ENCODE assay signal across 22 cellular contexts in the genomic region with DNA sequence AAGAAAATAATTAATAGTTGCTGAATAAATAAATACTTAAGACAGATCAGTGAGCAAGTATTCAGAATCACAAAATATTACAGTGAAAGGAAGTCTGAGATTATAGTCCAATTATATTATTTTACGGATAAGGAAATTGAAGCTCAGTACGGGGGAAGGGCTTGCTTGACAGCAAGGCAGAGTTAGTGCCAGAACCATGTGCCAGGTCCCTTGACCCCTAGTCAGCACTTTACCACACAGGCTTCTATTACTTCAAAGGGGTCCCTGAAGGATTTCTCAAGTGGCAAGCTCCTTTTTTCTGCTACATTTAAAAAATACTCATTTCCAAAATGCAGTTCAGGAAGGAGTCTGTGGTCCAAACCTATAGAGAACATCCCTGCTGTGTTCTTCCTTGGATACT.
"Had no signal": no experiment of that assay in that cellular context is flagged by ENCODE, and none has a peak within 500 bp of the region (broad histone marks: within the 10 kb centered on the region; RNA-seq: fewer than 3 reads in every experiment).

No MANE protein-coding gene starts in this region.

- H3K27me3 ChIP-seq: esophagus squamous epithelium, right atrium auricular region, suprapubic skin, transverse colon, upper lobe of right lung, uterus had no signal

- H3K9me3 ChIP-seq: esophagus squamous epithelium, prostate gland, right atrium auricular region, suprapubic skin, transverse colon, upper lobe of right lung, uterus had no signal

- ATAC-seq: effector memory CD8-positive, alpha-beta T cell; naive thymus-derived CD8-positive, alpha-beta T cell; stimulated activated naive CD8-positive, alpha-beta T cell treated with anti-CD3 and anti-CD28 coated beads, Interleukin-15, amount 100 ng/mL, for 72 hours had no signal

- H3K4me3 ChIP-seq: esophagus squamous epithelium, lung, prostate gland, right atrium auricular region, smooth muscle cell, suprapubic skin, transverse colon, upper lobe of right lung, uterus had no signal

- H3K36me3 ChIP-seq: esophagus squamous epithelium, prostate gland, right atrium auricular region, suprapubic skin, transverse colon, upper lobe of right lung, uterus had no signal

- DNase-seq: cortex of kidney; effector memory CD8-positive, alpha-beta T cell; erythroblast; esophagus squamous epithelium; foreskin melanocyte; mesenchymal stem cell; naive thymus-derived CD8-positive, alpha-beta T cell; nephron progenitor cell; stimulated activated CD4-positive, alpha-beta T cell treated with anti-CD3 and anti-CD28 coated beads, Interleukin-12 subunit alpha, Interleukin-12 subunit beta, amount 100 ng/mL, for 4 hours; stimulated activated CD4-positive, alpha-beta T cell treated with anti-CD3 and anti-CD28 coated beads, Interleukin-1b, Interleukin-23, amount 100 ng/mL, for 48 hours; stimulated activated CD4-positive, alpha-beta T cell treated with anti-CD3 and anti-CD28 coated beads, Interleukin-4, amount 100 ng/mL, for 1 hour; stimulated activated CD8-positive, alpha-beta memory T cell treated with anti-CD3 and anti-CD28 coated beads, Interleukin-4, amount 100 ng/mL, for 48 hours; stimulated activated naive CD4-positive, alpha-beta T cell; stimulated activated naive CD8-positive, alpha-beta T cell treated with anti-CD3 and anti-CD28 coated beads, Interleukin-15, amount 100 ng/mL, for 72 hours; transverse colon; upper lobe of right lung had no signal

- H3K4me1 ChIP-seq: prostate gland, upper lobe of right lung, uterus had no signal

- H3K27ac ChIP-seq: esophagus squamous epithelium, prostate gland, right atrium auricular region, suprapubic skin, transverse colon, upper lobe of right lung, uterus had no signal
